In the genomic region with DNA sequence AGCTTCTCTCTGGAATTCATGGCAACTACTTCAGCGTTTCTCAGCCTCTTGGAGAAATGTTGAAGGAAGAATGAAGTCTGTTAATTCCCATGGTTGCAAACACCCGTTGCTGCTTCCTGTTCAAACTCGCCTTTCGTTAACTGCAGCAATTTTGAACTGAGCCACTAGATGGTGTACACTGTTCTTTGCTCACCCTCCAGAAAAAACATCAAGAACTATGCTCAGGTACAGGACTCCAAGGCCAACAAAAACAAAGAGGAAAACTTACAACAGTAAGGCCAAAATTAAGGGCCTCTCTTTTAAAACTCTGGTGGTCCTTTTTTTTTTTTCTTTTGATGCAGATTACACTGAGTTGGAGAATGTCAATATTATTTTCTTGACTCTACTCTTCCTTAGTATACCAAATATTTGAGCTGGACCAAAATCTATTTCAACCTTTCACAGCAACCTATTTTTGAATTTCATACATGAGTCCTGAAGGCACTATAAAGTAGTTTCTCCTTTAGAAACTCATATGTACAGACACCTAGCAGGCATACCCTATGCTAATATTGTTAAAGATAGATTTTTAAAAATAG, we compare ENCODE assay signal across 8 cellular contexts. TPM values are rescaled to one million over a fixed set of nuclear protein-coding genes. Genes with fewer than 3 reads are reported as not detected.
DNase-seq lines count a peak whose midpoint lies in the region; ATAC-seq and TF ChIP-seq lines count a peak whose summit lies in the region.

No MANE protein-coding gene starts in this region.

- H3K4me1 Mint-ChIP-seq in T-helper 17 cell = no peaks in the 10 kb centered on the region

- no peak overlapping the region for H3K27ac Mint-ChIP-seq in T-helper 17 cell

- TF ChIP-seq CTCF in fibroblast of the aortic adventitia (IDR thresholded peaks at IDR 0.05; ENCODE audit: insufficient read depth, low read length) (peak; percentile 88), osteoblast (IDR thresholded peaks at IDR 0.05; ENCODE audit: extremely low read depth, low read depth, low read length) (peak; percentile 70)

- H3K27me3 Mint-ChIP-seq in T-helper 17 cell = peaks cover 4% of the 10 kb centered on the region

- H3K4me3 Mint-ChIP-seq in T-helper 17 cell = no peak overlapping the region

- H4K20me1 ChIP-seq in osteoblast (ENCODE audit: insufficient read depth, low read length) = no peaks in the 10 kb centered on the region

- ATAC-seq in GM19025 (IDR thresholded peaks at IDR 0.05; ENCODE audit: low read depth, unreplicated experiment) (peak; percentile 96), HG03060 (IDR thresholded peaks at IDR 0.05; ENCODE audit: low read depth, unreplicated experiment) (peak; percentile 88), T-helper 17 cell (peak; percentile 64)

- H3K4me1 ChIP-seq in osteoblast (ENCODE audit: insufficient read depth, low read length) = no peaks in the 10 kb centered on the region

- H3K4me3 ChIP-seq in fibroblast of the aortic adventitia (ENCODE audit: low read depth, low read length) = no peak overlapping the region
- H3K4me3 ChIP-seq in osteoblast (ENCODE audit: insufficient read depth, low read length) = no peak overlapping the region

- no peak overlapping the region for H3K27ac ChIP-seq in osteoblast (ENCODE audit: low read depth, low read length)

- H2AFZ ChIP-seq in osteoblast (ENCODE audit: low read length) = peak overlapping the region; percentile 19

- DNase-seq in COR-L47 (lab: John Stamatoyannopoulos, UW) (peak; percentile 74), NCI-H187 treated with DMSO at 0.1 percent for 48 hours (lab: John Stamatoyannopoulos, UW) (peak; percentile 23), T-helper 17 cell (no peak), fibroblast of the aortic adventitia (ENCODE audit: low read depth) (peak; percentile 67), osteoblast (ENCODE audit: insufficient read length, low spot score, missing footprints) (no peak), T1000 (lab: John Stamatoyannopoulos, UW) (no peak)

- no peak overlapping the region for H3K4me2 ChIP-seq in osteoblast (ENCODE audit: insufficient read depth, low read length)

- no peaks in the 10 kb centered on the region for H3K27me3 ChIP-seq in osteoblast (ENCODE audit: insufficient read depth, low read length)

- no peaks in the 10 kb centered on the region for H3K9me3 ChIP-seq in T-helper 17 cell (ENCODE audit: control insufficient read depth, low read length, poor library complexity, severe bottlenecking)
- no peaks in the 10 kb centered on the region for H3K9me3 ChIP-seq in osteoblast (ENCODE audit: low read depth, low read length)

- H3K36me3 Mint-ChIP-seq in T-helper 17 cell (ENCODE audit: low read depth) = no peaks in the 10 kb centered on the region

- H3K79me2 ChIP-seq in osteoblast (ENCODE audit: insufficient read depth, low read length) = no peaks in the 10 kb centered on the region

- H3K36me3 ChIP-seq in osteoblast (ENCODE audit: insufficient read depth, low read length) = no peaks in the 10 kb centered on the region

RNA-seq across cellular contexts. Expression of gene KLHL14, which starts 58.2 kb away (rescaled TPM):
- total RNA-seq in T-helper 17 cell = under 1 TPM in 1 of 2 donors, not detected in 1; 0.77 TPM
- not detected in 2 replicates for total RNA-seq in fibroblast of the aortic adventitia (ENCODE audit: low replicate concordance)
- total RNA-seq in osteoblast = not detected in 2 replicates

Comparison
In these comparisons a context has a peak if more than half of its experiments do, and no peak if none do; other contexts are left out.
1. DNase-seq: peak in COR-L47 (single experiment), NCI-H187 treated with DMSO at 0.1 percent for 48 hours (single experiment) and fibroblast of the aortic adventitia (single experiment); none in T-helper 17 cell (0 of 3), osteoblast (single experiment) and T1000 (single experiment).
2. Peak in every context shown above with its lines, with median percentiles within 50 percentile points of each other: ATAC-seq.